ENCODE assay signal across 26 cellular contexts in genomic region chr1:52360595-52360968, GRCh38. TPM values are rescaled to one million over a fixed set of nuclear protein-coding genes. Genes with fewer than 3 reads are reported as not detected.
DNase-seq lines count a peak whose midpoint lies in the region; ATAC-seq, FAIRE-seq and TF ChIP-seq lines count a peak whose summit lies in the region.
"Had no signal": no experiment of that assay in that cellular context is flagged by ENCODE, and none has a peak within 500 bp of the region (broad histone marks: within the 10 kb centered on the region; RNA-seq: fewer than 3 reads in every experiment).

No MANE protein-coding gene starts in this region.

- H3K36me3 Mint-ChIP-seq in neural crest cell (ENCODE audit: low read depth): peaks cover 24% of the 10 kb centered on the region

- peaks cover 13% of the 10 kb centered on the region for H3K79me2 ChIP-seq in HepG2 (ENCODE audit: insufficient read depth, low read length)

- FAIRE-seq in bronchial epithelial cell (lab: Jason Lieb, UNC): peak; percentile 28
- no peak for FAIRE-seq in HepG2 (lab: Jason Lieb, UNC)
- FAIRE-seq: A549, G401.6, GM12892, H54 had no signal

- H3K9ac ChIP-seq in HepG2 (ENCODE audit: insufficient read depth, low read depth, low read length): no peak overlapping the region
- H3K9ac ChIP-seq: BLaER1 treated with 17β-estradiol and CSF1 and Interleukin-3, amounts not matched to agents 10 nM and 100 nM had no signal

- no peak overlapping the region for H3K4me3 ChIP-seq in bronchial epithelial cell (ENCODE audit: low read depth, low read length)
- H3K4me3 ChIP-seq in gastroesophageal sphincter: no peak overlapping the region
- no peak overlapping the region for H3K4me3 ChIP-seq in HepG2 (replicated peaks in 1 of 3; ENCODE audit: insufficient read depth in 1 of 3, low read depth in 2 of 3, low read length in 3 of 3)
- H3K4me3 ChIP-seq: A549; BLaER1 treated with 17β-estradiol and CSF1 and Interleukin-3, amounts not matched to agents 10 nM and 100 nM; HAP-1 had no signal

- no peak for TF ChIP-seq RAD21 in HepG2 (CRISPR knock-in tag; IDR thresholded peaks at IDR 0.05)

- H3K4me3 Mint-ChIP-seq in neural crest cell: peak overlapping the region; percentile 87
- H3K4me3 Mint-ChIP-seq: CD14-positive monocyte; CD4-positive, alpha-beta T cell; HFFc6 had no signal

- H4K20me1 ChIP-seq in HepG2 (ENCODE audit: insufficient read depth, low read length): no peaks in the 10 kb centered on the region

- H3K27me3 ChIP-seq in bronchial epithelial cell (ENCODE audit: control insufficient read depth, insufficient read depth, low read length) (no peaks in the 10 kb centered on the region), gastroesophageal sphincter (no peaks in the 10 kb centered on the region), HepG2 (ENCODE audit: control insufficient read depth in 1 of 2, insufficient read depth in 2 of 2, low read length in 2 of 2) (no peaks in the 10 kb centered on the region; a peak in 1 of 5 replicates)
- H3K27me3 ChIP-seq: BE2C; BLaER1 treated with 17β-estradiol and CSF1 and Interleukin-3, amounts not matched to agents 10 nM and 100 nM had no signal

- peak overlapping the region; percentile 96 for H3K27ac Mint-ChIP-seq in neural crest cell (ENCODE audit: unreplicated experiment)
- H3K27ac Mint-ChIP-seq: HFFc6 had no signal

- ATAC-seq in gastroesophageal sphincter (no peak), HepG2 (no peak)

- no peak overlapping the region for H2AFZ ChIP-seq in HepG2 (ENCODE audit: low read length)

- intact Hi-C loops in HepG2 (cut with micrococcal nuclease; ENCODE audit: unreplicated experiment): no loop called here

- H3K4me2 ChIP-seq in HepG2 (ENCODE audit: low read depth, low read length): no peak overlapping the region
- H3K4me2 ChIP-seq: A549; BLaER1 treated with 17β-estradiol and CSF1 and Interleukin-3, amounts not matched to agents 10 nM and 100 nM had no signal

- H3K4me1 Mint-ChIP-seq in neural crest cell: peaks cover 38% of the 10 kb centered on the region

- CTCF ChIA-PET in HepG2 (lab: Yijun Ruan, JAX; ENCODE audit: low intra/inter-chr PET ratio, low total read pairs): no interaction called here

- no peaks in the 10 kb centered on the region for H3K9me3 Mint-ChIP-seq in neural crest cell
- H3K9me3 Mint-ChIP-seq: CD4-positive, alpha-beta T cell; CD8-positive, alpha-beta memory T cell; HFFc6 had no signal

- TF ChIP-seq EP300 in gastroesophageal sphincter (IDR thresholded peaks at IDR 0.05) (no peak), HepG2 (IDR thresholded peaks at IDR 0.05; ENCODE audit: low read depth in 2 of 2, low read length in 2 of 2) (no peak), HepG2 (CRISPR knock-in tag; IDR thresholded peaks at IDR 0.05; ENCODE audit: borderline replicate concordance) (no peak)

- H3K27ac ChIP-seq in gastroesophageal sphincter: no peak overlapping the region
- H3K27ac ChIP-seq in HepG2 (ENCODE audit: extremely low read length, insufficient read depth, low read length): no peak overlapping the region
- H3K27ac ChIP-seq: A549; BLaER1 treated with 17β-estradiol and CSF1 and Interleukin-3, amounts not matched to agents 10 nM and 100 nM had no signal

- POLR2A ChIA-PET in HepG2 (lab: Yijun Ruan, JAX): no interaction called here

- 81 to 87% methylated on average over 5 to 6 of the region's 7 CpGs for WGBS in gastroesophageal sphincter (ENCODE audit: low coverage in 1 of 2), 2 donors
- WGBS in HepG2 (ENCODE audit: low lambda C conversion rate): 95% methylated on average over 3 of the region's 7 CpGs

- TF ChIP-seq POLR2A in gastroesophageal sphincter (IDR thresholded peaks at IDR 0.05) (no peak), HepG2 (IDR thresholded peaks at IDR 0.05; ENCODE audit: insufficient read depth in 1 of 2, low read depth in 2 of 2, low read length in 2 of 2) (no peak)

- TF ChIP-seq CTCF in bronchial epithelial cell (IDR thresholded peaks at IDR 0.05; ENCODE audit: insufficient read depth, low read length, severe bottlenecking): no peak
- TF ChIP-seq CTCF in neural crest cell (conservative IDR thresholded peaks at IDR 0.05): no peak
- no peak for TF ChIP-seq CTCF in gastroesophageal sphincter (IDR thresholded peaks at IDR 0.05)
- TF ChIP-seq CTCF in HepG2 (CRISPR knock-in tag; IDR thresholded peaks at IDR 0.05): no peak

- H3K4me1 ChIP-seq in gastroesophageal sphincter (peaks cover 0 to 35% (median 9%) of the 10 kb centered on the region in 3 donors), HepG2 (ENCODE audit: insufficient read depth, low read length) (peaks cover 20% of the 10 kb centered on the region)
- H3K4me1 ChIP-seq: BE2C had no signal

- in situ Hi-C loops in SK-MEL-5 (cut with HindIII; ENCODE audit: low pct_unique_long_range_greater_than_20kb, low sequenced_read_pairs) (no loop called here), HepG2 (cut with HindIII; ENCODE audit: extremely low pct_ligation_motif_present, low pct_unique_long_range_greater_than_20kb) (no loop called here)

- H3K9me3 ChIP-seq in gastroesophageal sphincter: no peaks in the 10 kb centered on the region
- no peaks in the 10 kb centered on the region for H3K9me3 ChIP-seq in HepG2 (ENCODE audit: low read length)
- H3K9me3 ChIP-seq: A549; BE2C; BLaER1 treated with 17β-estradiol and CSF1 and Interleukin-3, amounts not matched to agents 10 nM and 100 nM; HAP-1 had no signal

- H3K27me3 Mint-ChIP-seq in neural crest cell (ENCODE audit: low read depth): peaks cover 6% of the 10 kb centered on the region
- H3K27me3 Mint-ChIP-seq: CD4-positive, alpha-beta T cell; CD8-positive, alpha-beta memory T cell had no signal

- no TSS peak for BruUV-seq in HepG2 (replicated peaks; lab: Mats Ljungman, UMichigan)

- H3K36me3 ChIP-seq in bronchial epithelial cell (ENCODE audit: control insufficient read depth, insufficient read depth, low read length): peaks cover 64% of the 10 kb centered on the region
- H3K36me3 ChIP-seq in gastroesophageal sphincter: peaks cover 0 to 88% of the 10 kb centered on the region in 2 donors
- H3K36me3 ChIP-seq in HepG2 (replicated peaks in 1 of 2; ENCODE audit: control insufficient read depth in 1 of 2, insufficient read depth in 2 of 2, low read length in 2 of 2): peaks cover 43 to 75% of the 10 kb centered on the region in 2 experiments

- peak; percentile 17 for DNase-seq in COLO829 (ENCODE audit: low spot score)
- DNase-seq in SK-MEL-5 (ENCODE audit: low read depth, low spot score): peak; percentile 68
- DNase-seq in bronchial epithelial cell (ENCODE audit: low read depth): no peak
- peak; percentile 43 for DNase-seq in neural crest cell (ENCODE audit: low read depth, low spot score)
- no peak for DNase-seq in NK-92 (lab: John Stamatoyannopoulos, UW; ENCODE audit: unreplicated experiment)
- no peak for DNase-seq in HepG2 (ENCODE audit: low spot score)
- DNase-seq in iPS-NIHi7 (ENCODE audit: extremely low spot score): no peak
- DNase-seq: 8988T; ACHN; AML-193; BE2C; Calu3; CD4-positive, alpha-beta T cell; CD8-positive, alpha-beta memory T cell; COR-L47; DND-41; GOT3; HFFc6 had no signal

RNA-seq across cellular contexts. Expression of gene CC2D1B, which starts 5.4 kb away (rescaled TPM):
- 38.5 and 41.9 TPM in 2 replicates for total RNA-seq in SK-MEL-5 (2014; rRNA removed; shearing (Covaris generic))
- polyA plus RNA-seq in SK-MEL-5 (2015; cell fraction: cytosol; rRNA removed): 38.2 and 51.8 TPM in 2 replicates
- polyA plus RNA-seq in SK-MEL-5 (2015; cell fraction: nucleus; rRNA removed): 143 and 151 TPM in 2 replicates
- 26.0 and 32.4 TPM in 2 replicates for total RNA-seq in bronchial epithelial cell
- 34.5 and 39.0 TPM in 2 replicates for total RNA-seq in neural crest cell
- total RNA-seq in gastroesophageal sphincter: 10 to 100 TPM; 13.6 to 30.0 (median 26.0) TPM
- total RNA-seq in HepG2 (2016; rRNA removed; fragmentation: Illumina TruSeq; extraction: Trizol): 11.5 and 19.2 TPM in 2 replicates
- total RNA-seq in HepG2 (2016; cell fraction: cytosol; rRNA removed; fragmentation: Illumina TruSeq; extraction: Trizol; ENCODE audit: low read depth): 3.3 and 5.5 TPM in 2 replicates
- total RNA-seq in HepG2 (2016; cell fraction: insoluble cytoplasmic fraction; rRNA removed; fragmentation: Illumina TruSeq; extraction: Trizol): 11.9 and 18.4 TPM in 2 replicates
- total RNA-seq in HepG2 (2016; cell fraction: membrane; rRNA removed; fragmentation: Illumina TruSeq; extraction: Trizol): 5.4 and 7.6 TPM in 2 replicates
- total RNA-seq in HepG2 (2016; cell fraction: nucleus; rRNA removed; fragmentation: Illumina TruSeq; extraction: Trizol): 22.1 and 25.1 TPM in 2 replicates
- polyA plus RNA-seq in HepG2 (2011; rRNA removed): 7.2 and 11.7 TPM in 2 replicates
- polyA plus RNA-seq in HepG2 (2011; cell fraction: cytosol; rRNA removed): 3.5 and 4.3 TPM in 2 replicates
- polyA plus RNA-seq in HepG2 (2011; cell fraction: nucleus; rRNA removed): 30.6 and 35.5 TPM in 2 replicates
- polyA plus RNA-seq in HepG2 (2012): 6.5 and 7.1 TPM in 2 replicates
- polyA plus RNA-seq in HepG2 (2016; cell fraction: cytosol; fragmentation: Illumina TruSeq; extraction: Trizol; ENCODE audit: low read depth): 1.2 and 1.7 TPM in 2 replicates
- 10.2 and 12.7 TPM in 2 replicates for polyA plus RNA-seq in HepG2 (2016; cell fraction: insoluble cytoplasmic fraction; fragmentation: Illumina TruSeq; extraction: Trizol; ENCODE audit: low read depth)
- polyA plus RNA-seq in HepG2 (2016; cell fraction: membrane; fragmentation: Illumina TruSeq; extraction: Trizol; ENCODE audit: low read depth): 3.4 and 4.2 TPM in 2 replicates
- polyA plus RNA-seq in HepG2 (2016; cell fraction: nucleus; fragmentation: Illumina TruSeq; extraction: Trizol; ENCODE audit: insufficient read depth, low read depth): 34.4 and 38.3 TPM in 2 replicates
- 12.4 and 24.4 TPM in 2 replicates for polyA minus RNA-seq in HepG2 (2011; rRNA and poly(A)+ RNA removed; ENCODE audit: low replicate concordance)
- polyA minus RNA-seq in HepG2 (2011; cell fraction: cytosol; rRNA and poly(A)+ RNA removed): 11.1 and 13.8 TPM in 2 replicates
- 23.9 and 32.8 TPM in 2 replicates for polyA minus RNA-seq in HepG2 (2011; cell fraction: nucleus; rRNA and poly(A)+ RNA removed)

RNA-seq across cellular contexts. Expression of gene ORC1, which starts 43.6 kb away (rescaled TPM):
- 9.8 and 10.3 TPM in 2 replicates for total RNA-seq in SK-MEL-5 (2014; rRNA removed; shearing (Covaris generic))
- 11.6 and 15.0 TPM in 2 replicates for polyA plus RNA-seq in SK-MEL-5 (2015; cell fraction: cytosol; rRNA removed)
- polyA plus RNA-seq in SK-MEL-5 (2015; cell fraction: nucleus; rRNA removed): 8.6 and 11.3 TPM in 2 replicates
- total RNA-seq in bronchial epithelial cell (0.26 TPM in 2 replicates), neural crest cell (36.9 and 38.5 TPM in 2 replicates), gastroesophageal sphincter (under 1 TPM; 0.12 to 0.72 (median 0.57) TPM), HepG2 (2016; rRNA removed; fragmentation: Illumina TruSeq; extraction: Trizol) (23.5 and 32.5 TPM in 2 replicates)
- 3.9 and 5.6 TPM in 2 replicates for total RNA-seq in HepG2 (2016; cell fraction: cytosol; rRNA removed; fragmentation: Illumina TruSeq; extraction: Trizol; ENCODE audit: low read depth)
- 23.9 and 30.9 TPM in 2 replicates for total RNA-seq in HepG2 (2016; cell fraction: insoluble cytoplasmic fraction; rRNA removed; fragmentation: Illumina TruSeq; extraction: Trizol)
- total RNA-seq in HepG2 (2016; cell fraction: membrane; rRNA removed; fragmentation: Illumina TruSeq; extraction: Trizol): 11.2 and 12.3 TPM in 2 replicates
- 15.4 and 16.0 TPM in 2 replicates for total RNA-seq in HepG2 (2016; cell fraction: nucleus; rRNA removed; fragmentation: Illumina TruSeq; extraction: Trizol)
- 4.6 and 7.0 TPM in 2 replicates for polyA plus RNA-seq in HepG2 (2011; rRNA removed)
- 4.3 and 7.5 TPM in 2 replicates for polyA plus RNA-seq in HepG2 (2011; cell fraction: cytosol; rRNA removed)
- 3.6 and 4.3 TPM in 2 replicates for polyA plus RNA-seq in HepG2 (2011; cell fraction: nucleus; rRNA removed)
- polyA plus RNA-seq in HepG2 (2012): 2.5 and 5.7 TPM in 2 replicates
- 1.8 and 2.2 TPM in 2 replicates for polyA plus RNA-seq in HepG2 (2016; cell fraction: cytosol; fragmentation: Illumina TruSeq; extraction: Trizol; ENCODE audit: low read depth)
- polyA plus RNA-seq in HepG2 (2016; cell fraction: insoluble cytoplasmic fraction; fragmentation: Illumina TruSeq; extraction: Trizol; ENCODE audit: low read depth): 21.0 and 21.7 TPM in 2 replicates
- 4.3 and 5.4 TPM in 2 replicates for polyA plus RNA-seq in HepG2 (2016; cell fraction: membrane; fragmentation: Illumina TruSeq; extraction: Trizol; ENCODE audit: low read depth)
- polyA plus RNA-seq in HepG2 (2016; cell fraction: nucleus; fragmentation: Illumina TruSeq; extraction: Trizol; ENCODE audit: insufficient read depth, low read depth): 13.3 and 13.8 TPM in 2 replicates
- 10.5 and 58.7 TPM in 2 replicates for polyA minus RNA-seq in HepG2 (2011; rRNA and poly(A)+ RNA removed; ENCODE audit: low replicate concordance)
- 3.5 and 5.4 TPM in 2 replicates for polyA minus RNA-seq in HepG2 (2011; cell fraction: cytosol; rRNA and poly(A)+ RNA removed)
- 5.2 and 6.1 TPM in 2 replicates for polyA minus RNA-seq in HepG2 (2011; cell fraction: nucleus; rRNA and poly(A)+ RNA removed)

RNA-seq across cellular contexts. Expression of gene PRPF38A, which starts 43.8 kb away (rescaled TPM):
- total RNA-seq in SK-MEL-5 (2014; rRNA removed; shearing (Covaris generic)): 8.5 and 11.0 TPM in 2 replicates
- polyA plus RNA-seq in SK-MEL-5 (2015; cell fraction: cytosol; rRNA removed): 11.2 and 16.0 TPM in 2 replicates
- polyA plus RNA-seq in SK-MEL-5 (2015; cell fraction: nucleus; rRNA removed): 37.0 and 42.3 TPM in 2 replicates
- total RNA-seq in bronchial epithelial cell: 6.6 and 8.7 TPM in 2 replicates
- total RNA-seq in neural crest cell: 81.1 and 83.6 TPM in 2 replicates
- total RNA-seq in gastroesophageal sphincter: 10 to 100 TPM; 15.2 to 20.3 (median 19.5) TPM
- 45.5 and 60.0 TPM in 2 replicates for total RNA-seq in HepG2 (2016; rRNA removed; fragmentation: Illumina TruSeq; extraction: Trizol)
- total RNA-seq in HepG2 (2016; cell fraction: cytosol; rRNA removed; fragmentation: Illumina TruSeq; extraction: Trizol; ENCODE audit: low read depth): 24.0 and 30.6 TPM in 2 replicates
- 47.2 and 58.7 TPM in 2 replicates for total RNA-seq in HepG2 (2016; cell fraction: insoluble cytoplasmic fraction; rRNA removed; fragmentation: Illumina TruSeq; extraction: Trizol)
- 38.0 and 40.1 TPM in 2 replicates for total RNA-seq in HepG2 (2016; cell fraction: membrane; rRNA removed; fragmentation: Illumina TruSeq; extraction: Trizol)
- total RNA-seq in HepG2 (2016; cell fraction: nucleus; rRNA removed; fragmentation: Illumina TruSeq; extraction: Trizol): 30.0 and 32.4 TPM in 2 replicates
- 18.3 and 19.5 TPM in 2 replicates for polyA plus RNA-seq in HepG2 (2011; rRNA removed)
- polyA plus RNA-seq in HepG2 (2011; cell fraction: cytosol; rRNA removed): 11.5 and 12.6 TPM in 2 replicates
- 28.2 and 31.9 TPM in 2 replicates for polyA plus RNA-seq in HepG2 (2011; cell fraction: nucleus; rRNA removed)
- polyA plus RNA-seq in HepG2 (2012): 20.5 and 34.5 TPM in 2 replicates
- polyA plus RNA-seq in HepG2 (2016; cell fraction: cytosol; fragmentation: Illumina TruSeq; extraction: Trizol; ENCODE audit: low read depth): 46.0 and 48.7 TPM in 2 replicates
- polyA plus RNA-seq in HepG2 (2016; cell fraction: insoluble cytoplasmic fraction; fragmentation: Illumina TruSeq; extraction: Trizol; ENCODE audit: low read depth): 73.6 and 78.2 TPM in 2 replicates
- 51.2 and 53.5 TPM in 2 replicates for polyA plus RNA-seq in HepG2 (2016; cell fraction: membrane; fragmentation: Illumina TruSeq; extraction: Trizol; ENCODE audit: low read depth)
- 53.4 and 55.7 TPM in 2 replicates for polyA plus RNA-seq in HepG2 (2016; cell fraction: nucleus; fragmentation: Illumina TruSeq; extraction: Trizol; ENCODE audit: insufficient read depth, low read depth)
- 20.8 and 52.1 TPM in 2 replicates for polyA minus RNA-seq in HepG2 (2011; rRNA and poly(A)+ RNA removed; ENCODE audit: low replicate concordance)
- 8.8 and 10.9 TPM in 2 replicates for polyA minus RNA-seq in HepG2 (2011; cell fraction: cytosol; rRNA and poly(A)+ RNA removed)
- polyA minus RNA-seq in HepG2 (2011; cell fraction: nucleus; rRNA and poly(A)+ RNA removed): 51.6 and 60.4 TPM in 2 replicates

Comparison
In these comparisons a context has a peak if more than half of its experiments do, and no peak if none do; other contexts are left out.
1. DNase-seq: peak in COLO829 (single experiment), SK-MEL-5 (single experiment) and neural crest cell (single experiment); none in bronchial epithelial cell (single experiment), NK-92 (single experiment), HepG2 (single experiment) and iPS-NIHi7 (single experiment).